15 cellular contexts compared by ENCODE assay signal in the genomic region with DNA sequence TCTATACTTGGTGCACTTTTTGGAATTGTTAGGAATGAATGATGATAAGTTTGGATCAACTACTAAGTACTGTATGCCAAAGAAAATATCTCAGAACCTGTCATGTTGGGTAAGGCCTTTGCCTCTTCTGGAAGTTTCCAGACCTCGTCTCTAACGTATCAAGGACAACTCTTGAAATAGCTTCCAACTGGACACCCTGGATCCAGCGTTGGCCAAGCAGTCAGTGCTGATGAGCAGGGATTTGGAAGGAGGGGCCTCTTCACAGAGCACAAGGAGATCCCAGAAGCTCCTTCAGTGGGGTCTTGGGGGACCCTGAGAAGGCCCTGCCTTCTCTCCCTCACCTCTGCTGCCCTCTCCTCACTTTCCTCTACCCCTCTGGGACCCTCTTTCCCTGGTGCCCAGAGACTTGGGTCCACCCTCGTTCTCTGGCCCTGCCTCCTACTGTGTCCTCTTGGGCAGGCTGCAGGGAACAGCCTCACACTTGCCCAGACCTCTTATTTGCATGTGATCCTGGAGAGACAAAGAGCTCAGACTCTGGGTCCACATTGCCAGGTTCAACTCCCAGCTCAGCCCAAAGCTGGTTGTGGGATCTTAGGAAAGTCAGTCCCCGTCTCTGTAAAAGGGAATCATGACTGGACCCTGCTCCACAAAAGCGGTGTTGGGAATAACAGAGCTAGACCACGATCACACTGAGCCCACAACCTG.
"Had no signal": no experiment of that assay in that cellular context is flagged by ENCODE, and none has a peak within 500 bp of the region (broad histone marks: within the 10 kb centered on the region; RNA-seq: fewer than 3 reads in every experiment).

No MANE protein-coding gene starts in this region.

- H3K27ac ChIP-seq: dorsolateral prefrontal cortex had no signal

- H3K36me3 ChIP-seq: ascending aorta, sigmoid colon had no signal

- H3K9me3 ChIP-seq: ascending aorta, mucosa of descending colon, sigmoid colon had no signal

- DNase-seq: activated CD4-positive, alpha-beta T cell treated with anti-CD3 and anti-CD28 coated beads for 1 hour; activated CD4-positive, alpha-beta T cell treated with anti-CD3 and anti-CD28 coated beads, Interleukin-2, amount 50 U/mL, for 1 hour; activated CD8-positive, alpha-beta T cell treated with anti-CD3 and anti-CD28 coated beads, Interleukin-2, amount 10 ng/mL, durations not matched to agents 7 days and 5 days; activated gamma-delta T cell; dorsolateral prefrontal cortex; effector memory CD8-positive, alpha-beta T cell; mucosa of descending colon; nephron progenitor cell; sigmoid colon; stimulated activated CD4-positive, alpha-beta T cell treated with anti-CD3 and anti-CD28 coated beads, Interleukin-2, amount 100 ng/mL, for 48 hours; stimulated activated CD8-positive, alpha-beta memory T cell treated with anti-CD3 and anti-CD28 coated beads, Interleukin-4, amount 100 ng/mL, for 48 hours; stimulated activated naive B cell treated with anti-CD40 and anti-IgM and Interleukin-4, amounts not matched to agents 10 μg/mL and 1 μg/mL and 100 μg/mL, for 72 hours; T-cell had no signal

- ATAC-seq: activated CD8-positive, alpha-beta T cell treated with anti-CD3 and anti-CD28 coated beads, Interleukin-2, amount 10 ng/mL, durations not matched to agents 7 days and 5 days; effector memory CD8-positive, alpha-beta T cell; esophagus mucosa; mucosa of descending colon; stimulated activated naive B cell treated with anti-CD40 and anti-IgM and Interleukin-4, amounts not matched to agents 10 μg/mL and 1 μg/mL and 100 μg/mL, for 72 hours; T-cell had no signal

- H3K4me3 ChIP-seq: ascending aorta, dorsolateral prefrontal cortex, mucosa of descending colon, sigmoid colon had no signal

- H3K27me3 ChIP-seq: ascending aorta, sigmoid colon had no signal
